In the genomic region with DNA sequence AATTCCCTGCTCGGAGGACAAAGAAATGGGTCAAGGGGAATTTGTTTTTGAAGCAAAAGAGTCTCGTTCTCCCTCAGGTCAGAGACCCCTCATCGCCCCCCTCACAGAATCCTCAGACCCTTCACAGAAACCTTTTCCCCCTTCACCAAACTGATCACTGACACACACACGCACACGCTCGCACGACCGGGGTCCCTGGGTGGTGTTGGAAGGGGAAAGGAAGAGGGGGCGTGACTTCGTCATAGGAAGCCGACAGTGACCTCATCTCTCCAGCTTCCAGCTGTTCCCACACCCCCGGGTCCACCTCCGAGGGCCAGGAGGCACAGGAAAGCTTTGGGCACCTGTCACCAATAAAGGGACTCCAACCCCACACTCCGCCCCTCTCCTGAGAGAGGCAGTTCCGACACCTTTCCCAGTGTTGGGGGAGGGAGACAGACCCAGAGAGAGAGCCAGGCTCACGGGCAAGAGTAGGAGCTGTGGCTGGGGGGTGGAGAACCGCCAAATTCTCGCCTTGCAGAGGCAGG, we compare ENCODE assay signal across 1 cellular context.
A peak's percentile ranks its signal among the peaks of the same experiment; 100 is the strongest.
TF ChIP-seq lines count a peak whose summit lies in the region.

No MANE protein-coding gene starts in this region.

TF ChIP-seq in Ishikawa, 13 proteins besides CTCF, POLR2A, EP300 and RAD21 (continued from another document):
- TF ChIP-seq, protein P1, sequence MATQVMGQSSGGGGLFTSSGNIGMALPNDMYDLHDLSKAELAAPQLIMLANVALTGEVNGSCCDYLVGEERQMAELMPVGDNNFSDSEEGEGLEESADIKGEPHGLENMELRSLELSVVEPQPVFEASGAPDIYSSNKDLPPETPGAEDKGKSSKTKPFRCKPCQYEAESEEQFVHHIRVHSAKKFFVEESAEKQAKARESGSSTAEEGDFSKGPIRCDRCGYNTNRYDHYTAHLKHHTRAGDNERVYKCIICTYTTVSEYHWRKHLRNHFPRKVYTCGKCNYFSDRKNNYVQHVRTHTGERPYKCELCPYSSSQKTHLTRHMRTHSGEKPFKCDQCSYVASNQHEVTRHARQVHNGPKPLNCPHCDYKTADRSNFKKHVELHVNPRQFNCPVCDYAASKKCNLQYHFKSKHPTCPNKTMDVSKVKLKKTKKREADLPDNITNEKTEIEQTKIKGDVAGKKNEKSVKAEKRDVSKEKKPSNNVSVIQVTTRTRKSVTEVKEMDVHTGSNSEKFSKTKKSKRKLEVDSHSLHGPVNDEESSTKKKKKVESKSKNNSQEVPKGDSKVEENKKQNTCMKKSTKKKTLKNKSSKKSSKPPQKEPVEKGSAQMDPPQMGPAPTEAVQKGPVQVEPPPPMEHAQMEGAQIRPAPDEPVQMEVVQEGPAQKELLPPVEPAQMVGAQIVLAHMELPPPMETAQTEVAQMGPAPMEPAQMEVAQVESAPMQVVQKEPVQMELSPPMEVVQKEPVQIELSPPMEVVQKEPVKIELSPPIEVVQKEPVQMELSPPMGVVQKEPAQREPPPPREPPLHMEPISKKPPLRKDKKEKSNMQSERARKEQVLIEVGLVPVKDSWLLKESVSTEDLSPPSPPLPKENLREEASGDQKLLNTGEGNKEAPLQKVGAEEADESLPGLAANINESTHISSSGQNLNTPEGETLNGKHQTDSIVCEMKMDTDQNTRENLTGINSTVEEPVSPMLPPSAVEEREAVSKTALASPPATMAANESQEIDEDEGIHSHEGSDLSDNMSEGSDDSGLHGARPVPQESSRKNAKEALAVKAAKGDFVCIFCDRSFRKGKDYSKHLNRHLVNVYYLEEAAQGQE (IDR thresholded peaks at IDR 0.05; ENCODE audit: low read depth) = no peak
- TF ChIP-seq, protein P2, sequence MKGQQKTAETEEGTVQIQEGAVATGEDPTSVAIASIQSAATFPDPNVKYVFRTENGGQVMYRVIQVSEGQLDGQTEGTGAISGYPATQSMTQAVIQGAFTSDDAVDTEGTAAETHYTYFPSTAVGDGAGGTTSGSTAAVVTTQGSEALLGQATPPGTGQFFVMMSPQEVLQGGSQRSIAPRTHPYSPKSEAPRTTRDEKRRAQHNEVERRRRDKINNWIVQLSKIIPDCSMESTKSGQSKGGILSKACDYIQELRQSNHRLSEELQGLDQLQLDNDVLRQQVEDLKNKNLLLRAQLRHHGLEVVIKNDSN (IDR thresholded peaks at IDR 0.05) = no peak
- peak; percentile 47; the same call in 1 of the 2 replicates for TF ChIP-seq EGR1 (IDR thresholded peaks at IDR 0.05)
- TF ChIP-seq CREB1 (IDR thresholded peaks at IDR 0.05; ENCODE audit: low read depth) = peak; percentile 77
- TF ChIP-seq NFIC (IDR thresholded peaks at IDR 0.05) = no peak
- no peak for TF ChIP-seq FOXM1 (IDR thresholded peaks at IDR 0.05; ENCODE audit: borderline replicate concordance, low read depth)
- no peak for TF ChIP-seq CEBPB (IDR thresholded peaks at IDR 0.05)
- TF ChIP-seq YY1 (IDR thresholded peaks at IDR 0.05; ENCODE audit: low read depth) = no peak
- TF ChIP-seq, protein P3, sequence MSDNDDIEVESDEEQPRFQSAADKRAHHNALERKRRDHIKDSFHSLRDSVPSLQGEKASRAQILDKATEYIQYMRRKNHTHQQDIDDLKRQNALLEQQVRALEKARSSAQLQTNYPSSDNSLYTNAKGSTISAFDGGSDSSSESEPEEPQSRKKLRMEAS (IDR thresholded peaks at IDR 0.05) = no peak; the same call in 1 of the 2 replicates
- TF ChIP-seq TEAD4 (IDR thresholded peaks at IDR 0.05) = no peak
